12 cellular contexts compared by ENCODE assay signal in genomic region chrX:10579018-10579752, GRCh38. TPM values are rescaled to one million over a fixed set of nuclear protein-coding genes. Genes with fewer than 3 reads are reported as not detected.
DNase-seq lines count a peak whose midpoint lies in the region; ATAC-seq, FAIRE-seq and TF ChIP-seq lines count a peak whose summit lies in the region.
"Had no signal": no experiment of that assay in that cellular context is flagged by ENCODE, and none has a peak within 500 bp of the region (broad histone marks: within the 10 kb centered on the region; RNA-seq: fewer than 3 reads in every experiment).

No MANE protein-coding gene starts in this region.

- BruUV-seq in mammary epithelial cell (replicated peaks; lab: Mats Ljungman, UMichigan), result no TSS peak

- FAIRE-seq in A549 (lab: Jason Lieb, UNC) (peak; percentile 100), GM19239 (lab: Jason Lieb, UNC) (no peak)

- in situ Hi-C loops in mammary epithelial cell (cut with MboI; ENCODE audit: low sequenced_read_pairs in 2 of 2), result no loop called here

- TF ChIP-seq POLR2A in A549 (IDR thresholded peaks at IDR 0.05; ENCODE audit: low read length) (no peak), upper lobe of left lung (IDR thresholded peaks at IDR 0.05) (no peak)

- no peaks in the 10 kb centered on the region for H3K27me3 ChIP-seq in mammary epithelial cell (ENCODE audit: insufficient read depth, low read length)
- H3K27me3 ChIP-seq in liver (ENCODE audit: control insufficient read depth in 4 of 4, insufficient read depth in 4 of 4, low read length in 3 of 4), result no peaks in the 10 kb centered on the region
- no peaks in the 10 kb centered on the region for H3K27me3 ChIP-seq in upper lobe of left lung

- peaks cover 46% of the 10 kb centered on the region for H3K79me2 ChIP-seq in mammary epithelial cell (ENCODE audit: insufficient read depth, low read length)

- POLR2A ChIA-PET in A549 (lab: Yijun Ruan, JAX), result interaction anchor here (0.6 to 1.5 kb wide), 3 partner anchors 12 to 40 kb away, joined by 3 to 10 read pairs (median 3); partner anchors contain the start of gene MID1

- dilution Hi-C loops in mammary epithelial cell (cut with HindIII; ENCODE audit: low sequenced_read_pairs), result no loop called here

- TF ChIP-seq RAD21 in A549 (conservative IDR thresholded peaks at IDR 0.05 in 1 of 2, IDR thresholded peaks at IDR 0.05 in 1 of 2), result no peak; a peak in 1 of 5 replicates
- no peak for TF ChIP-seq RAD21 in liver (IDR thresholded peaks at IDR 0.05)

- peak overlapping the region; percentile 95 to 96 for H3K27ac ChIP-seq in A549
- peak overlapping the region; percentile 96 for H3K27ac ChIP-seq in mammary epithelial cell (ENCODE audit: insufficient read depth, low read depth, low read length)
- peak overlapping the region in 1 of 2 donors; percentile 25 for H3K27ac ChIP-seq in liver (ENCODE audit: low read depth in 1 of 2, low read length in 2 of 2)
- H3K27ac ChIP-seq in upper lobe of left lung, result peak overlapping the region in 2 of 4 donors; percentile 12 to 27

- peak overlapping the region; percentile 46 for H2AFZ ChIP-seq in mammary epithelial cell (ENCODE audit: low read depth, low read length)

- peak; percentile 64 to 66; a peak in 5 of 6 replicates for ATAC-seq in A549
- no peak for ATAC-seq in GM21737 (IDR thresholded peaks at IDR 0.05; ENCODE audit: unreplicated experiment)
- ATAC-seq in upper lobe of left lung (ENCODE audit: low FRiP score in 2 of 2), result no peak

- H3K4me3 ChIP-seq in A549, result peak overlapping the region; percentile 23; the same call in 2 of the 3 replicates
- peak overlapping the region in 2 of 3 experiments; percentile 35 to 42 for H3K4me3 ChIP-seq in mammary epithelial cell (replicated peaks in 1 of 3; ENCODE audit: insufficient read depth in 1 of 3, low read depth in 2 of 3, low read length in 3 of 3)
- no peak overlapping the region for H3K4me3 ChIP-seq in liver (ENCODE audit: low read depth in 1 of 3, low read length in 3 of 3)
- no peak overlapping the region for H3K4me3 ChIP-seq in upper lobe of left lung

- CTCF ChIA-PET in A549 (lab: Yijun Ruan, JAX) (interaction anchor here (0.6 to 1.6 kb wide), 6 partner anchors 14 to 144 kb away, joined by 3 to 6 read pairs (median 3); no protein-coding TSS in a partner anchor), mammary epithelial cell (lab: Charles Lee; ENCODE audit: low non-redundant PET) (interaction anchor here (0.8 kb wide), 1 partner anchor 518 kb away, joined by 16 read pairs; no protein-coding TSS in a partner anchor)

- H3K9ac ChIP-seq in mammary epithelial cell (ENCODE audit: insufficient read depth, low read length) (peak overlapping the region; percentile 82), liver (ENCODE audit: low read depth in 1 of 2, low read length in 2 of 2) (no peak overlapping the region)

- DNase-seq in A549 (ENCODE audit: low read depth in 1 of 2, low spot score in 1 of 2) (peak in 1 of 2 experiments; percentile 88), HPDE6-E6E7 (ENCODE audit: extremely low spot score) (peak; percentile 21), mammary epithelial cell (peak; percentile 69), upper lobe of left lung (no peak), GM19239 (ENCODE audit: insufficient read length, low spot score) (no peak)
- no peak for DNase-seq in activated CD4-positive, alpha-beta T cell treated with anti-CD3 and anti-CD28 coated beads for 1 hour
- DNase-seq: activated effector memory CD4-positive, alpha-beta T cell treated with anti-CD3 and anti-CD28 coated beads, Interleukin-2, amount 50 U/mL, for 16 hours; CD8-positive, alpha-beta memory T cell; glutamatergic neuron; NCI-H2029 had no signal

- H3K4me1 ChIP-seq in A549 (peaks cover 86% of the 10 kb centered on the region), mammary epithelial cell (ENCODE audit: insufficient read depth, low read length) (peaks cover 16% of the 10 kb centered on the region), liver (ENCODE audit: control insufficient read depth in 4 of 4, insufficient read depth in 4 of 4, low read length in 3 of 4) (no peaks in the 10 kb centered on the region), upper lobe of left lung (peaks cover 0 to 8% (median 5%) of the 10 kb centered on the region in 4 donors)

- TF ChIP-seq EP300 in A549 (IDR thresholded peaks at IDR 0.05), result peak; percentile 91 to 94
- no peak for TF ChIP-seq EP300 in upper lobe of left lung (IDR thresholded peaks at IDR 0.05)

- intact Hi-C loops in mammary epithelial cell (cut with micrococcal nuclease), result no loop called here

- peaks cover 13% of the 10 kb centered on the region for H3K9me3 ChIP-seq in A549
- H3K9me3 ChIP-seq in mammary epithelial cell (replicated peaks; ENCODE audit: insufficient read depth, low read length), result peaks cover under 1% of the 10 kb centered on the region
- no peaks in the 10 kb centered on the region for H3K9me3 ChIP-seq in liver (ENCODE audit: control insufficient read depth in 4 of 4, low read length in 3 of 4)
- no peaks in the 10 kb centered on the region for H3K9me3 ChIP-seq in upper lobe of left lung

- no peak for TF ChIP-seq CTCF in A549 (IDR thresholded peaks at IDR 0.05)
- TF ChIP-seq CTCF in mammary epithelial cell (conservative IDR thresholded peaks at IDR 0.05 in 1 of 2, IDR thresholded peaks at IDR 0.05 in 1 of 2; ENCODE audit: extremely low read depth in 1 of 2, insufficient read depth in 1 of 2, low read depth in 1 of 2, low read length in 2 of 2), result no peak
- TF ChIP-seq CTCF in liver (IDR thresholded peaks at IDR 0.05; ENCODE audit: low read depth, low read length, missing input control), result no peak
- no peak for TF ChIP-seq CTCF in upper lobe of left lung (IDR thresholded peaks at IDR 0.05)

- H3K4me2 ChIP-seq in A549, result peak overlapping the region; percentile 94
- H3K4me2 ChIP-seq in mammary epithelial cell (ENCODE audit: insufficient read depth, low read depth, low read length), result peak overlapping the region; percentile 65

- 0% methylated on average over 7 of the region's 7 CpGs for WGBS in A549 (ENCODE audit: missing lambda C conversion rate)
- 21% methylated on average over 6 of the region's 7 CpGs for WGBS in mammary epithelial cell (ENCODE audit: low coverage, missing lambda C conversion rate)
- 41% methylated on average over 7 of the region's 7 CpGs for WGBS in liver
- 38 to 46% methylated on average over 7 of the region's 7 CpGs for whole genome bisulfite sequencing in upper lobe of left lung, 2 donors

- H3K36me3 ChIP-seq in mammary epithelial cell (ENCODE audit: insufficient read depth, low read length), result no peaks in the 10 kb centered on the region
- H3K36me3 ChIP-seq in liver (ENCODE audit: control insufficient read depth in 4 of 4, insufficient read depth in 3 of 4, low read depth in 1 of 4, low read length in 3 of 4), result no peaks in the 10 kb centered on the region
- no peaks in the 10 kb centered on the region for H3K36me3 ChIP-seq in upper lobe of left lung

- H4K20me1 ChIP-seq in mammary epithelial cell (ENCODE audit: insufficient read depth, low read length), result no peaks in the 10 kb centered on the region

TF ChIP-seq in A549, 52 proteins besides CTCF, POLR2A, EP300 and RAD21 (continues in another document):
- no peak for TF ChIP-seq ESRRA (IDR thresholded peaks at IDR 0.05; ENCODE audit: borderline replicate concordance, low read length)
- peak; percentile 89 to 91 for TF ChIP-seq CEBPB (IDR thresholded peaks at IDR 0.05)
- TF ChIP-seq SREBF2 (IDR thresholded peaks at IDR 0.05), result no peak
- no peak for TF ChIP-seq SMC3 (IDR thresholded peaks at IDR 0.05)
- no peak for TF ChIP-seq KDM1A (IDR thresholded peaks at IDR 0.05; ENCODE audit: low read depth)
- TF ChIP-seq HES2 (IDR thresholded peaks at IDR 0.05), result peak; percentile 67; the same call in 1 of the 2 replicates
- TF ChIP-seq TP53 (CRISPR knock-in tag; IDR thresholded peaks at IDR 0.05), result no peak
- no peak for TF ChIP-seq ZSCAN20 (CRISPR knock-in tag; IDR thresholded peaks at IDR 0.05)

TF ChIP-seq in liver, 16 proteins besides CTCF, POLR2A, EP300 and RAD21 (continues in another document):
- peak; percentile 28 to 50 for TF ChIP-seq RXRA (IDR thresholded peaks at IDR 0.05)
- TF ChIP-seq ATF3 (IDR thresholded peaks at IDR 0.05), result peak; percentile 34
- no peak for TF ChIP-seq NR2F2 (IDR thresholded peaks at IDR 0.05)
- peak; percentile 16 for TF ChIP-seq ZBTB33 (IDR thresholded peaks at IDR 0.05)
- peak in 1 of 2 donors; percentile 37 for TF ChIP-seq HNF4A (conservative IDR thresholded peaks at IDR 0.05)
- no peak for TF ChIP-seq HNF4G (IDR thresholded peaks at IDR 0.05)

RNA-seq across cellular contexts. Expression of gene MID1, which starts 41.2 kb away (rescaled TPM):
- polyA plus RNA-seq in A549 (2011; rRNA removed) (106 and 113 TPM in 2 replicates), A549 (2017; fragmentation: RNase III; extraction: RNeasy Plus Mini Kit Qiagen cat#74134 plus additional on column Dnase treatment) (58.3 to 59.8 TPM (median 59.5 TPM) in 3 replicates), mammary epithelial cell (15.9 TPM), liver (1 to 10 TPM; 1.8 to 4.4 TPM)
- polyA plus RNA-seq in A549 (2012; cell fraction: cytosol; rRNA removed), result 54.5 and 56.8 TPM in 2 replicates
- polyA plus RNA-seq in A549 (2012; cell fraction: nucleus; rRNA removed), result 106 and 115 TPM in 2 replicates
- polyA minus RNA-seq in A549 (2011; rRNA and poly(A)+ RNA removed), result 178 and 200 TPM in 2 replicates
- total RNA-seq in mammary epithelial cell (10 to 100 TPM; 19.5 to 26.5 TPM), liver (1 to 10 TPM; 4.0 to 7.9 TPM), upper lobe of left lung (10 to 100 TPM; 17.2 to 36.7 (median 25.6) TPM)
- 26.2 TPM for polyA minus RNA-seq in mammary epithelial cell
- total RNA-seq: CD8-positive, alpha-beta memory T cell had no signal
- polyA plus RNA-seq: CD8-positive, alpha-beta memory T cell had no signal

Comparison
In these comparisons a context has a peak if more than half of its experiments do, and no peak if none do; other contexts are left out.
1. ATAC-seq: peak in A549 (2 of 2); none in GM21737 (single experiment) and upper lobe of left lung (0 of 2).
2. DNase-seq: peak in HPDE6-E6E7 (single experiment) and mammary epithelial cell (single experiment); none in upper lobe of left lung (0 of 2), activated CD4-positive, alpha-beta T cell treated with anti-CD3 and anti-CD28 coated beads for 1 hour (single experiment) and GM19239 (single experiment).
3. H3K4me3 ChIP-seq: peak in A549 (single experiment) and mammary epithelial cell (2 of 3); none in liver (0 of 3) and upper lobe of left lung (0 of 4).